19 cellular contexts compared by ENCODE assay signal in genomic region chr11:112922606-112923005, GRCh38. TPM values are rescaled to one million over a fixed set of nuclear protein-coding genes. Genes with fewer than 3 reads are reported as not detected.
DNase-seq lines count a peak whose midpoint lies in the region; ATAC-seq lines count a peak whose summit lies in the region.
"Had no signal": no experiment of that assay in that cellular context is flagged by ENCODE, and none has a peak within 500 bp of the region (broad histone marks: within the 10 kb centered on the region; RNA-seq: fewer than 3 reads in every experiment).

No MANE protein-coding gene starts in this region.

- intact Hi-C loops in left cardiac atrium (cut with DNase I) = no loop called here

- H3K4me3 ChIP-seq in HUES6 (ENCODE audit: low read depth, low read length) = 0 out of 2 replicates have a peak overlapping the region, but pooled peaks have one; percentile 7
- H3K4me3 ChIP-seq in NT2/D1 (ENCODE audit: insufficient read length, low read depth) = no peak overlapping the region
- no peak overlapping the region for H3K4me3 ChIP-seq in iPS DF 6.9 (ENCODE audit: low read length)

- H3K36me3 ChIP-seq in HUES6 (ENCODE audit: control insufficient read depth, insufficient read depth, low read length) (no peaks in the 10 kb centered on the region), NT2/D1 (ENCODE audit: insufficient read depth, insufficient read length, low read length) (no peaks in the 10 kb centered on the region), iPS DF 6.9 (ENCODE audit: control insufficient read depth, insufficient read depth, low read length) (no peaks in the 10 kb centered on the region)

- WGBS in iPS DF 6.9 (ENCODE audit: insufficient coverage, insufficient read length) = no CpG with 5 or more reads among the region's 2 CpGs

- peak; percentile 5 for DNase-seq in ELF-1 (ENCODE audit: low read depth, low spot score)
- DNase-seq in NT2/D1 (ENCODE audit: low read depth, low spot score) = peak; percentile 18
- DNase-seq in iPS DF 6.9 (ENCODE audit: low read depth, low spot score) = peak; percentile 7
- DNase-seq in left lobe of liver (ENCODE audit: low spot score) = no peak
- no peak for DNase-seq in substantia nigra (lab: John Stamatoyannopoulos, UW)
- no peak for DNase-seq in left cardiac atrium
- DNase-seq: EL; KBM-7; MM.1S; NCI-H1048; NCI-H1417 treated with DMSO at 0.1 percent for 48 hours; NCI-H2029; NCI-H2227 treated with DMSO at 0.1 percent for 48 hours; NCI-H510A; NK-92 treated with Interleukin-12 subunit alpha and Interleukin-12 subunit beta, amount 100 ng/mL, for 24 hours had no signal

- H3K9me3 ChIP-seq in HUES6 (ENCODE audit: control insufficient read depth, insufficient read depth, low read depth, low read length) (peaks cover 6% of the 10 kb centered on the region), NT2/D1 (ENCODE audit: insufficient read depth, low read length) (peaks cover 6% of the 10 kb centered on the region; the same call in 1 of the 2 replicates), iPS DF 6.9 (ENCODE audit: control insufficient read depth, insufficient read depth, low read length) (no peaks in the 10 kb centered on the region)

- no peak overlapping the region for H3K9ac ChIP-seq in HUES6 (ENCODE audit: low read length)
- H3K9ac ChIP-seq in NT2/D1 (ENCODE audit: insufficient read length, low read depth) = no peak overlapping the region

- peaks cover 27% of the 10 kb centered on the region for H3K27me3 ChIP-seq in HUES6 (ENCODE audit: control insufficient read depth, insufficient read depth, low read length)
- no peaks in the 10 kb centered on the region for H3K27me3 ChIP-seq in NT2/D1 (ENCODE audit: insufficient read depth, insufficient read length)
- H3K27me3 ChIP-seq in iPS DF 6.9 (ENCODE audit: control insufficient read depth, insufficient read depth, low read length) = no peaks in the 10 kb centered on the region

- H3K27ac ChIP-seq in HUES6 (ENCODE audit: low read depth, low read length) = no peak overlapping the region
- H3K27ac ChIP-seq in iPS DF 6.9 (ENCODE audit: low read length) = no peak overlapping the region
- H3K27ac ChIP-seq in substantia nigra (ENCODE audit: low read depth, low read length, poor library complexity, severe bottlenecking) = no peak overlapping the region

- H3K4me1 ChIP-seq in HUES6 (ENCODE audit: control insufficient read depth, insufficient read depth, low read length) (peaks cover 19% of the 10 kb centered on the region), NT2/D1 (ENCODE audit: insufficient read depth, insufficient read length) (no peaks in the 10 kb centered on the region), iPS DF 6.9 (ENCODE audit: control insufficient read depth, insufficient read depth, low read length) (peaks cover 4% of the 10 kb centered on the region)

- ATAC-seq in left lobe of liver = no peak
- ATAC-seq in left cardiac atrium = no peak
- ATAC-seq in GM18868 (IDR thresholded peaks at IDR 0.05; ENCODE audit: unreplicated experiment) = no peak
- ATAC-seq: Panc1, SK-N-SH treated with all-trans-retinoic acid at 6 μM for 48 hours had no signal

RNA-seq across cellular contexts. Expression of gene NCAM1, which starts 38.6 kb away (rescaled TPM):
- total RNA-seq in left lobe of liver (2.8 TPM), left cardiac atrium (100 to 1,000 TPM; 147 to 150 TPM)

Comparison
In these comparisons a context has a peak if more than half of its experiments do, and no peak if none do; other contexts are left out.
1. DNase-seq: peak in ELF-1 (single experiment), NT2/D1 (single experiment) and iPS DF 6.9 (single experiment); none in left lobe of liver (single experiment), substantia nigra (0 of 49) and left cardiac atrium (single experiment).
2. RNA of gene NCAM1, which starts 38.6 kb away (total RNA-seq): 147 to 150 TPM in left cardiac atrium; 2.8 TPM in left lobe of liver (single experiment); every median in the first group is over 10 times any median in the second.